30 cellular contexts compared by ENCODE assay signal in the genomic region with DNA sequence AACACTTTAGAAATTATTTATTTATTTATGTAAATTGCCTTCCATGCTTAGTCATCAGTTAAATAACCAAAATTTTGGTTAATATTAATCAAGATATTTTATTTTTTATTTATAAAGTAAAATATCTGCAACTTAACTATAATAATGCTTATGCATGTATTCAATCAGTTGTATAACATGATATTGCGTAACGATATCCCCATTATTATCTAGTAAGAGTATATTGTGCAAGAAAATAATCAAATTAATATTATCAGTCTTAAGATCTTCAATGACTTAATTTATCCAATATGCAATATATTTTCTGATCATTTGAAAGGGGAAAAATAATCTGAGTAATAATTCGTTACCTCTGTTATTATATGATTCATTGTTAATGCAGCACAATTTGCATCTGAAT.
"Had no signal": no experiment of that assay in that cellular context is flagged by ENCODE, and none has a peak within 500 bp of the region (broad histone marks: within the 10 kb centered on the region; RNA-seq: fewer than 3 reads in every experiment).

No MANE protein-coding gene starts in this region.

- H3K27me3 ChIP-seq: ascending aorta, cardiac muscle cell had no signal

- H3K4me1 ChIP-seq: ascending aorta had no signal

- H3K27ac ChIP-seq: ascending aorta, cardiac muscle cell, VCaP had no signal

- FAIRE-seq: bronchial epithelial cell, TTC549 had no signal

- ATAC-seq: activated CD4-positive, alpha-beta T cell treated with anti-CD3 and anti-CD28 coated beads for 36 hours; activated CD8-positive, alpha-beta memory T cell treated with anti-CD3 and anti-CD28 coated beads, Interleukin-2, amount 10 ng/mL, durations not matched to agents 7 days and 5 days; activated CD8-positive, alpha-beta T cell treated with anti-CD3 and anti-CD28 coated beads, Interleukin-2, amount 10 ng/mL, durations not matched to agents 7 days and 5 days; activated naive CD8-positive, alpha-beta T cell treated with anti-CD3 and anti-CD28 coated beads, Interleukin-2, amount 50 U/mL, for 24 hours had no signal

- H3K4me3 ChIP-seq: ascending aorta, cardiac muscle cell had no signal

- DNase-seq: activated B cell treated with CpG ODN at 0.5 μM for 24 hours; activated CD4-positive, alpha-beta memory T cell treated with anti-CD3 and anti-CD28 coated beads, Interleukin-2, amount 10 ng/mL, durations not matched to agents 7 days and 5 days; activated CD4-positive, alpha-beta T cell treated with anti-CD3 and anti-CD28 coated beads for 1 hour; activated CD4-positive, alpha-beta T cell treated with anti-CD3 and anti-CD28 coated beads for 36 hours; activated CD4-positive, alpha-beta T cell treated with anti-CD3 and anti-CD28 coated beads for 48 hours; activated CD4-positive, alpha-beta T cell treated with anti-CD3 and anti-CD28 coated beads, Interleukin-2, amount 10 ng/mL, durations not matched to agents 7 days and 5 days; activated CD4-positive, alpha-beta T cell treated with anti-CD3 and anti-CD28 coated beads, Interleukin-2, amount 50 U/mL, for 48 hours; activated CD8-positive, alpha-beta memory T cell treated with anti-CD3 and anti-CD28 coated beads for 24 hours; activated CD8-positive, alpha-beta memory T cell treated with anti-CD3 and anti-CD28 coated beads, Interleukin-2, amount 10 ng/mL, durations not matched to agents 7 days and 5 days; activated CD8-positive, alpha-beta memory T cell treated with anti-CD3 and anti-CD28 coated beads, Interleukin-2, amount 50 U/mL, for 48 hours; activated CD8-positive, alpha-beta T cell treated with anti-CD3 and anti-CD28 coated beads, Interleukin-2, amount 10 ng/mL, durations not matched to agents 7 days and 5 days; activated effector memory CD4-positive, alpha-beta T cell treated with Interleukin-2 at 50 U/mL for 16 hours; activated gamma-delta T cell; activated naive CD4-positive, alpha-beta T cell treated with anti-CD3 and anti-CD28 coated beads, Interleukin-2, amount 10 ng/mL, durations not matched to agents 7 days and 5 days; activated naive CD4-positive, alpha-beta T cell treated with Interleukin-2 at 50 U/mL for 16 hours; activated naive CD8-positive, alpha-beta T cell treated with anti-CD3 and anti-CD28 coated beads, Interleukin-2, amount 10 ng/mL, durations not matched to agents 7 days and 5 days; activated naive CD8-positive, alpha-beta T cell treated with anti-CD3 and anti-CD28 coated beads, Interleukin-2, amount 50 U/mL, for 24 hours; activated T-cell treated with anti-CD3 and anti-CD28 coated beads, Interleukin-2, amount 50 U/mL, for 24 hours; activated T-cell treated with anti-CD3 and anti-CD28 coated beads, Interleukin-2, amount 50 U/mL, for 48 hours; amygdala; anterior cingulate cortex; caudate nucleus; cerebellar nuclear complex; T-helper 2 cell; T-helper 9 cell had no signal

- H3K36me3 ChIP-seq: ascending aorta, cardiac muscle cell had no signal
